1 cellular context compared by ENCODE assay signal in the genomic region with DNA sequence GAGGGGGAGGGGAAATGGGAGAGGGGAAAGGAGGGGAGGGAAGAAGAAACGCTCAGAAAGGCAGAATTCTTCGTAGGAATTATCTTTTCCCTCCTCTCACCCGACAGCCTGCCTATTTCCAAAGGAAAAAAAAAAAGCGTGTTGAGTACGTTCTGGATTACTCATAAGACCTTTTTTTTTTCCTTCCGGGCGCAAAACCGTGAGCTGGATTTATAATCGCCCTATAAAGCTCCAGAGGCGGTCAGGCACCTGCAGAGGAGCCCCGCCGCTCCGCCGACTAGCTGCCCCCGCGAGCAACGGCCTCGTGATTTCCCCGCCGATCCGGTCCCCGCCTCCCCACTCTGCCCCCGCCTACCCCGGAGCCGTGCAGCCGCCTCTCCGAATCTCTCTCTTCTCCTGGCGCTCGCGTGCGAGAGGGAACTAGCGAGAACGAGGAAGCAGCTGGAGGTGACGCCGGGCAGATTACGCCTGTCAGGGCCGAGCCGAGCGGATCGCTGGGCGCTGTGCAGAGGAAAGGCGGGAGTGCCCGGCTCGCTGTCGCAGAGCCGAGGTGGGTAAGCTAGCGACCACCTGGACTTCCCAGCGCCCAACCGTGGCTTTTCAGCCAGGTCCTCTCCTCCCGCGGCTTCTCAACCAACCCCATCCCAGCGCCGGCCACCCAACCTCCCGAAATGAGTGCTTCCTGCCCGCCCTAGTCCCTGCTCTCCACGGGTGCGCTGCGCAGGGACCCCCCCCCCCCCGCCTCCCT.
TF ChIP-seq lines count a peak whose summit lies in the region.

GAD1 (plus strand) TSS at position 389 of the 748 bp plus-strand sequence. CDS start 1,705 bp downstream, outside the sequence.

TF ChIP-seq in K562, 482 proteins besides CTCF, POLR2A, EP300 and RAD21 (continues in another document):
- TF ChIP-seq FOXO4 (CRISPR knock-in tag; IDR thresholded peaks at IDR 0.05): no peak
- TF ChIP-seq RBM17 (IDR thresholded peaks at IDR 0.05; ENCODE audit: borderline replicate concordance, low read depth, low read length): no peak
- 0 out of 2 replicates have a peak, but pooled peaks have one; percentile 26 for TF ChIP-seq HDAC2 (IDR thresholded peaks at IDR 0.05)
- no peak for TF ChIP-seq ZNF696 (CRISPR knock-in tag; conservative IDR thresholded peaks at IDR 0.05)
- TF ChIP-seq, protein P1, sequence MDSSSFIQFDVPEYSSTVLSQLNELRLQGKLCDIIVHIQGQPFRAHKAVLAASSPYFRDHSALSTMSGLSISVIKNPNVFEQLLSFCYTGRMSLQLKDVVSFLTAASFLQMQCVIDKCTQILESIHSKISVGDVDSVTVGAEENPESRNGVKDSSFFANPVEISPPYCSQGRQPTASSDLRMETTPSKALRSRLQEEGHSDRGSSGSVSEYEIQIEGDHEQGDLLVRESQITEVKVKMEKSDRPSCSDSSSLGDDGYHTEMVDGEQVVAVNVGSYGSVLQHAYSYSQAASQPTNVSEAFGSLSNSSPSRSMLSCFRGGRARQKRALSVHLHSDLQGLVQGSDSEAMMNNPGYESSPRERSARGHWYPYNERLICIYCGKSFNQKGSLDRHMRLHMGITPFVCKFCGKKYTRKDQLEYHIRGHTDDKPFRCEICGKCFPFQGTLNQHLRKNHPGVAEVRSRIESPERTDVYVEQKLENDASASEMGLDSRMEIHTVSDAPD (CRISPR knock-in tag; IDR thresholded peaks at IDR 0.05): no peak
- no peak for TF ChIP-seq PHF21A (IDR thresholded peaks at IDR 0.05; ENCODE audit: borderline replicate concordance, low read depth)
- TF ChIP-seq MAX (CRISPR knock-in tag; IDR thresholded peaks at IDR 0.05): peak; percentile 75
- TF ChIP-seq, protein P2, sequence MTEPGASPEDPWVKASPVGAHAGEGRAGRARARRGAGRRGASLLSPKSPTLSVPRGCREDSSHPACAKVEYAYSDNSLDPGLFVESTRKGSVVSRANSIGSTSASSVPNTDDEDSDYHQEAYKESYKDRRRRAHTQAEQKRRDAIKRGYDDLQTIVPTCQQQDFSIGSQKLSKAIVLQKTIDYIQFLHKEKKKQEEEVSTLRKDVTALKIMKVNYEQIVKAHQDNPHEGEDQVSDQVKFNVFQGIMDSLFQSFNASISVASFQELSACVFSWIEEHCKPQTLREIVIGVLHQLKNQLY (CRISPR knock-in tag; conservative IDR thresholded peaks at IDR 0.05): no peak
- TF ChIP-seq HMG20B (CRISPR knock-in tag; IDR thresholded peaks at IDR 0.05): no peak
- TF ChIP-seq ZNF707 (CRISPR knock-in tag; conservative IDR thresholded peaks at IDR 0.05): no peak
- 0 out of 2 replicates have a peak, but pooled peaks have one; percentile 6 for TF ChIP-seq JUN (IDR thresholded peaks at IDR 0.05; ENCODE audit: borderline replicate concordance, low read depth, low read length)
- TF ChIP-seq JUN (CRISPR knock-in tag; IDR thresholded peaks at IDR 0.05; ENCODE audit: borderline replicate concordance): no peak
- no peak for TF ChIP-seq ZNF212 (CRISPR knock-in tag; IDR thresholded peaks at IDR 0.05)
- no peak for TF ChIP-seq SNIP1 (IDR thresholded peaks at IDR 0.05; ENCODE audit: low read depth)
- TF ChIP-seq, protein P3, sequence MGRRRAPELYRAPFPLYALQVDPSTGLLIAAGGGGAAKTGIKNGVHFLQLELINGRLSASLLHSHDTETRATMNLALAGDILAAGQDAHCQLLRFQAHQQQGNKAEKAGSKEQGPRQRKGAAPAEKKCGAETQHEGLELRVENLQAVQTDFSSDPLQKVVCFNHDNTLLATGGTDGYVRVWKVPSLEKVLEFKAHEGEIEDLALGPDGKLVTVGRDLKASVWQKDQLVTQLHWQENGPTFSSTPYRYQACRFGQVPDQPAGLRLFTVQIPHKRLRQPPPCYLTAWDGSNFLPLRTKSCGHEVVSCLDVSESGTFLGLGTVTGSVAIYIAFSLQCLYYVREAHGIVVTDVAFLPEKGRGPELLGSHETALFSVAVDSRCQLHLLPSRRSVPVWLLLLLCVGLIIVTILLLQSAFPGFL (CRISPR knock-in tag; IDR thresholded peaks at IDR 0.05): no peak
- no peak for TF ChIP-seq MEF2A (IDR thresholded peaks at IDR 0.05; ENCODE audit: control insufficient read depth, low read depth, low read length)
- TF ChIP-seq MAFK (IDR thresholded peaks at IDR 0.05; ENCODE audit: low read length): no peak
- TF ChIP-seq, protein P4, sequence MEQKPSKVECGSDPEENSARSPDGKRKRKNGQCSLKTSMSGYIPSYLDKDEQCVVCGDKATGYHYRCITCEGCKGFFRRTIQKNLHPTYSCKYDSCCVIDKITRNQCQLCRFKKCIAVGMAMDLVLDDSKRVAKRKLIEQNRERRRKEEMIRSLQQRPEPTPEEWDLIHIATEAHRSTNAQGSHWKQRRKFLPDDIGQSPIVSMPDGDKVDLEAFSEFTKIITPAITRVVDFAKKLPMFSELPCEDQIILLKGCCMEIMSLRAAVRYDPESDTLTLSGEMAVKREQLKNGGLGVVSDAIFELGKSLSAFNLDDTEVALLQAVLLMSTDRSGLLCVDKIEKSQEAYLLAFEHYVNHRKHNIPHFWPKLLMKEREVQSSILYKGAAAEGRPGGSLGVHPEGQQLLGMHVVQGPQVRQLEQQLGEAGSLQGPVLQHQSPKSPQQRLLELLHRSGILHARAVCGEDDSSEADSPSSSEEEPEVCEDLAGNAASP (IDR thresholded peaks at IDR 0.05): no peak
- TF ChIP-seq CREB3 (tag; conservative IDR thresholded peaks at IDR 0.05; ENCODE audit: low read depth): no peak
- TF ChIP-seq, protein P5, sequence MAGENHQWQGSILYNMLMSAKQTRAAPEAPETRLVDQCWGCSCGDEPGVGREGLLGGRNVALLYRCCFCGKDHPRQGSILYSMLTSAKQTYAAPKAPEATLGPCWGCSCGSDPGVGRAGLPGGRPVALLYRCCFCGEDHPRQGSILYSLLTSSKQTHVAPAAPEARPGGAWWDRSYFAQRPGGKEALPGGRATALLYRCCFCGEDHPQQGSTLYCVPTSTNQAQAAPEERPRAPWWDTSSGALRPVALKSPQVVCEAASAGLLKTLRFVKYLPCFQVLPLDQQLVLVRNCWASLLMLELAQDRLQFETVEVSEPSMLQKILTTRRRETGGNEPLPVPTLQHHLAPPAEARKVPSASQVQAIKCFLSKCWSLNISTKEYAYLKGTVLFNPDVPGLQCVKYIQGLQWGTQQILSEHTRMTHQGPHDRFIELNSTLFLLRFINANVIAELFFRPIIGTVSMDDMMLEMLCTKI (IDR thresholded peaks at IDR 0.05; ENCODE audit: partially characterized antibody): no peak
- TF ChIP-seq NFXL1 (CRISPR knock-in tag; IDR thresholded peaks at IDR 0.05): no peak
- no peak for TF ChIP-seq GATAD2A (IDR thresholded peaks at IDR 0.05)
- TF ChIP-seq TEAD1 (CRISPR knock-in tag; IDR thresholded peaks at IDR 0.05): peak; percentile 14 to 52; a peak in 2 of 4 replicates
- TF ChIP-seq CBX5 (IDR thresholded peaks at IDR 0.05; ENCODE audit: borderline replicate concordance, low read depth): no peak
- no peak for TF ChIP-seq ZNF121 (CRISPR knock-in tag; conservative IDR thresholded peaks at IDR 0.05)
- TF ChIP-seq MBD1 (CRISPR knock-in tag; IDR thresholded peaks at IDR 0.05): no peak
- TF ChIP-seq IRF2 (CRISPR knock-in tag; IDR thresholded peaks at IDR 0.05): no peak
- TF ChIP-seq, protein P6, sequence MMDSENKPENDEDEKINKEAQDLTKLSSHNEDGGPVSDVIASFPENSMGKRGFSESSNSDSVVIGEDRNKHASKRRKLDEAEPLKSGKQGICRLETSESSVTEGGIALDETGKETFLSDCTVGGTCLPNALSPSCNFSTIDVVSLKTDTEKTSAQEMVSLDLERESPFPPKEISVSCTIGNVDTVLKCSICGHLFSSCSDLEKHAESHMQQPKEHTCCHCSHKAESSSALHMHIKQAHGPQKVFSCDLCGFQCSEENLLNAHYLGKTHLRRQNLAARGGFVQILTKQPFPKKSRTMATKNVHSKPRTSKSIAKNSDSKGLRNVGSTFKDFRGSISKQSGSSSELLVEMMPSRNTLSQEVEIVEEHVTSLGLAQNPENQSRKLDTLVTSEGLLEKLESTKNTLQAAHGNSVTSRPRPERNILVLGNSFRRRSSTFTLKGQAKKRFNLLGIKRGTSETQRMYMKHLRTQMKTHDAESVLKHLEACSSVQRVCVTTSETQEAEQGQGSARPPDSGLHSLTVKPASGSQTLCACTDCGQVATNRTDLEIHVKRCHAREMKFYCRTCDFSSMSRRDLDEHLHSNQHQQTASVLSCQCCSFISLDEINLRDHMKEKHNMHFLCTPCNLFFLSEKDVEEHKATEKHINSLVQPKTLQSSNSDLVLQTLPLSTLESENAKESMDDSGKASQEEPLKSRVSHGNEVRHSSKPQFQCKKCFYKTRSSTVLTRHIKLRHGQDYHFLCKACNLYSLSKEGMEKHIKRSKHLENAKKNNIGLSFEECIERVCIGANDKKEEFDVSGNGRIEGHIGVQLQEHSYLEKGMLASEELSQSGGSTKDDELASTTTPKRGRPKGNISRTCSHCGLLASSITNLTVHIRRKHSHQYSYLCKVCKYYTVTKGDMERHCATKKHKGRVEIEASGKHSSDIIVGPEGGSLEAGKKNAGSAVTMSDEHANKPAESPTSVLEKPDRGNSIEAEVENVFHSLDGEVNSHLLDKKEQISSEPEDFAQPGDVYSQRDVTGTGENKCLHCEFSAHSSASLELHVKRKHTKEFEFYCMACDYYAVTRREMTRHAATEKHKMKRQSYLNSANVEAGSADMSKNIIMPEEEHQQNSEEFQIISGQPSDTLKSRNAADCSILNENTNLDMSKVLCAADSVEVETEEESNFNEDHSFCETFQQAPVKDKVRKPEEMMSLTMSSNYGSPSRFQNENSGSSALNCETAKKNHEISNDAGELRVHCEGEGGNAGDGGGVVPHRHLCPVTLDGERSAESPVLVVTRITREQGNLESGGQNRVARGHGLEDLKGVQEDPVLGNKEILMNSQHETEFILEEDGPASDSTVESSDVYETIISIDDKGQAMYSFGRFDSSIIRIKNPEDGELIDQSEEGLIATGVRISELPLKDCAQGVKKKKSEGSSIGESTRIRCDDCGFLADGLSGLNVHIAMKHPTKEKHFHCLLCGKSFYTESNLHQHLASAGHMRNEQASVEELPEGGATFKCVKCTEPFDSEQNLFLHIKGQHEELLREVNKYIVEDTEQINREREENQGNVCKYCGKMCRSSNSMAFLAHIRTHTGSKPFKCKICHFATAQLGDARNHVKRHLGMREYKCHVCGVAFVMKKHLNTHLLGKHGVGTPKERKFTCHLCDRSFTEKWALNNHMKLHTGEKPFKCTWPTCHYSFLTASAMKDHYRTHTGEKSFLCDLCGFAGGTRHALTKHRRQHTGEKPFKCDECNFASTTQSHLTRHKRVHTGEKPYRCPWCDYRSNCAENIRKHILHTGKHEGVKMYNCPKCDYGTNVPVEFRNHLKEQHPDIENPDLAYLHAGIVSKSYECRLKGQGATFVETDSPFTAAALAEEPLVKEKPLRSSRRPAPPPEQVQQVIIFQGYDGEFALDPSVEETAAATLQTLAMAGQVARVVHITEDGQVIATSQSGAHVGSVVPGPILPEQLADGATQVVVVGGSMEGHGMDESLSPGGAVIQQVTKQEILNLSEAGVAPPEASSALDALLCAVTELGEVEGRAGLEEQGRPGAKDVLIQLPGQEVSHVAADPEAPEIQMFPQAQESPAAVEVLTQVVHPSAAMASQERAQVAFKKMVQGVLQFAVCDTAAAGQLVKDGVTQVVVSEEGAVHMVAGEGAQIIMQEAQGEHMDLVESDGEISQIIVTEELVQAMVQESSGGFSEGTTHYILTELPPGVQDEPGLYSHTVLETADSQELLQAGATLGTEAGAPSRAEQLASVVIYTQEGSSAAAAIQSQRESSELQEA (IDR thresholded peaks at IDR 0.05; ENCODE audit: low read depth): no peak
- TF ChIP-seq NCOR1 (IDR thresholded peaks at IDR 0.05): no peak
- no peak for TF ChIP-seq ZNF347 (CRISPR knock-in tag; IDR thresholded peaks at IDR 0.05; ENCODE audit: low read depth)
- TF ChIP-seq MAFG (tag; conservative IDR thresholded peaks at IDR 0.05): no peak
- TF ChIP-seq SRSF1 (IDR thresholded peaks at IDR 0.05; ENCODE audit: low read depth, low read length): no peak
- peak; percentile 43 for TF ChIP-seq GMEB1 (CRISPR knock-in tag; IDR thresholded peaks at IDR 0.05)
